ENCODE assay signal across 29 cellular contexts in genomic region chr18:369224-370010, GRCh38.
DNase-seq lines count a peak whose midpoint lies in the region; ATAC-seq, FAIRE-seq and TF ChIP-seq lines count a peak whose summit lies in the region.
"Had no signal": no experiment of that assay in that cellular context is flagged by ENCODE, and none has a peak within 500 bp of the region (broad histone marks: within the 10 kb centered on the region; RNA-seq: fewer than 3 reads in every experiment).

No MANE protein-coding gene starts in this region.

- H3K9me3 Mint-ChIP-seq in astrocyte (ENCODE audit: unreplicated experiment) (peaks cover 2% of the 10 kb centered on the region), mesothelial cell of epicardium (no peaks in the 10 kb centered on the region), Caco-2 (ENCODE audit: unreplicated experiment) (no peaks in the 10 kb centered on the region)
- H3K9me3 Mint-ChIP-seq: CD8-positive, alpha-beta T cell; endodermal cell; neural progenitor cell; T-cell had no signal

- H3K27me3 ChIP-seq in BLaER1 treated with 17β-estradiol and CSF1 and Interleukin-3, amounts not matched to agents 10 nM and 100 nM = no peaks in the 10 kb centered on the region
- H3K27me3 ChIP-seq in astrocyte (ENCODE audit: insufficient read depth, low read length) = no peaks in the 10 kb centered on the region
- no peaks in the 10 kb centered on the region for H3K27me3 ChIP-seq in Caco-2 (replicated peaks; ENCODE audit: control insufficient read depth, insufficient read depth, low read length)
- H3K27me3 ChIP-seq: neural progenitor cell, Peyer's patch, SJCRH30 had no signal

- H3K4me2 ChIP-seq in BLaER1 treated with 17β-estradiol and CSF1 and Interleukin-3, amounts not matched to agents 10 nM and 100 nM = peak overlapping the region; percentile 81 to 92 (median 88)
- no peak overlapping the region for H3K4me2 ChIP-seq in astrocyte (ENCODE audit: low read length)
- H3K4me2 ChIP-seq: KMS-11, neural progenitor cell had no signal

- no peaks in the 10 kb centered on the region for H3K79me2 ChIP-seq in astrocyte (ENCODE audit: insufficient read depth, low read length)

- POLR2A ChIA-PET in Caco-2 (lab: Charles Lee) = no interaction called here

- peaks cover 0 to 22% (median 0%) of the 10 kb centered on the region in 11 experiments; a peak in 3 of 22 replicates for H3K36me3 ChIP-seq in BLaER1 treated with 17β-estradiol and CSF1 and Interleukin-3, amounts not matched to agents 10 nM and 100 nM
- H3K36me3 ChIP-seq in astrocyte (ENCODE audit: insufficient read depth, low read length) (no peaks in the 10 kb centered on the region), Caco-2 (ENCODE audit: control insufficient read depth, insufficient read depth, low read length) (no peaks in the 10 kb centered on the region)
- H3K36me3 ChIP-seq: lower lobe of right lung, neural progenitor cell, Peyer's patch, SJCRH30, thoracic aorta had no signal

- 83 to 84% methylated on average over 11 of the region's 11 CpGs for WGBS in lower leg skin, 2 donors

- FAIRE-seq in astrocyte (lab: Jason Lieb, UNC) = no peak
- FAIRE-seq: HTR-8/SVneo, kidney had no signal

- CTCF ChIA-PET in Caco-2 (lab: Charles Lee) = no interaction called here

- no peak for ATAC-seq in GM21786 (IDR thresholded peaks at IDR 0.05; ENCODE audit: unreplicated experiment)
- ATAC-seq: CD8-positive, alpha-beta T cell; lower lobe of right lung; sciatic nerve; T-cell had no signal

- H4K20me1 ChIP-seq in BLaER1 treated with 17β-estradiol and CSF1 and Interleukin-3, amounts not matched to agents 10 nM and 100 nM = no peaks in the 10 kb centered on the region
- H4K20me1 ChIP-seq in astrocyte (ENCODE audit: insufficient read depth, low read length) = no peaks in the 10 kb centered on the region

- no peak overlapping the region for H3K27ac Mint-ChIP-seq in astrocyte (ENCODE audit: unreplicated experiment)
- H3K27ac Mint-ChIP-seq in mesothelial cell of epicardium = peak overlapping the region; percentile 3
- H3K27ac Mint-ChIP-seq in Caco-2 (ENCODE audit: unreplicated experiment) = no peak overlapping the region
- H3K27ac Mint-ChIP-seq: CD8-positive, alpha-beta T cell; endodermal cell; neural progenitor cell; T-cell had no signal

- intact Hi-C loops in lower leg skin (cut with DNase I; ENCODE audit: low total_unique reads) (no loop called here), Caco-2 (cut with micrococcal nuclease; ENCODE audit: unreplicated experiment) (no loop called here)

- H3K4me3 Mint-ChIP-seq in astrocyte (ENCODE audit: unreplicated experiment) = no peak overlapping the region
- no peak overlapping the region for H3K4me3 Mint-ChIP-seq in mesothelial cell of epicardium
- H3K4me3 Mint-ChIP-seq in Caco-2 (ENCODE audit: unreplicated experiment) = no peak overlapping the region
- H3K4me3 Mint-ChIP-seq: CD8-positive, alpha-beta T cell; endodermal cell; neural progenitor cell; T-cell had no signal

- H3K4me1 ChIP-seq in BLaER1 treated with 17β-estradiol and CSF1 and Interleukin-3, amounts not matched to agents 10 nM and 100 nM = peaks cover 73 to 95% (median 83%) of the 10 kb centered on the region in 10 experiments
- H3K4me1 ChIP-seq in astrocyte (ENCODE audit: insufficient read depth, low read length) = peaks cover 8% of the 10 kb centered on the region
- no peaks in the 10 kb centered on the region; the same call in 1 of the 2 replicates for H3K4me1 ChIP-seq in Caco-2
- H3K4me1 ChIP-seq: SJCRH30 had no signal

- no TSS peak for BruUV-seq in Caco-2 (replicated peaks; lab: Mats Ljungman, UMichigan)

- TF ChIP-seq CTCF in astrocyte (IDR thresholded peaks at IDR 0.05; ENCODE audit: insufficient read depth, low read depth, low read length) (no peak), mesothelial cell of epicardium (IDR thresholded peaks at IDR 0.05; ENCODE audit: unreplicated experiment) (no peak), lower leg skin (IDR thresholded peaks at IDR 0.05) (no peak), Caco-2 (IDR thresholded peaks at IDR 0.05; ENCODE audit: insufficient read depth in 1 of 2, low read depth in 1 of 2, low read length in 1 of 2, severe bottlenecking in 1 of 2, unreplicated experiment in 1 of 2) (no peak)

- no peak overlapping the region for H2AFZ ChIP-seq in astrocyte (ENCODE audit: low read depth, low read length)
- H2AFZ ChIP-seq: neural progenitor cell had no signal

- TF ChIP-seq POLR2A in lower leg skin (IDR thresholded peaks at IDR 0.05) = no peak

- H3K9ac ChIP-seq in BLaER1 treated with 17β-estradiol and CSF1 and Interleukin-3, amounts not matched to agents 10 nM and 100 nM = peak overlapping the region in 3 of 11 experiments; percentile 5 to 27 (median 7); a peak in 1 of 22 replicates
- H3K9ac ChIP-seq in astrocyte (ENCODE audit: low read length) = no peak overlapping the region
- H3K9ac ChIP-seq: KMS-11, neural progenitor cell had no signal

- H3K4me1 Mint-ChIP-seq in astrocyte (ENCODE audit: low read depth, unreplicated experiment) (peaks cover 26% of the 10 kb centered on the region), mesothelial cell of epicardium (peaks cover 64% of the 10 kb centered on the region), Caco-2 (ENCODE audit: low read depth, unreplicated experiment) (peaks cover 12% of the 10 kb centered on the region)
- H3K4me1 Mint-ChIP-seq: T-cell had no signal

- peaks cover 2% of the 10 kb centered on the region for H3K27me3 Mint-ChIP-seq in astrocyte (ENCODE audit: low read depth, unreplicated experiment)
- H3K27me3 Mint-ChIP-seq in mesothelial cell of epicardium (ENCODE audit: low read depth) = no peaks in the 10 kb centered on the region
- no peaks in the 10 kb centered on the region for H3K27me3 Mint-ChIP-seq in Caco-2 (ENCODE audit: insufficient read depth, unreplicated experiment)

- H3K9me3 ChIP-seq in BLaER1 treated with 17β-estradiol and CSF1 and Interleukin-3, amounts not matched to agents 10 nM and 100 nM (replicated peaks in 1 of 11) = 0 out of 22 replicates have a peak, but pooled peaks cover 0 to 5% (median 0%) of the 10 kb centered on the region in 11 experiments
- no peaks in the 10 kb centered on the region for H3K9me3 ChIP-seq in astrocyte (ENCODE audit: insufficient read depth, low read depth, low read length)
- H3K9me3 ChIP-seq in Caco-2 = no peaks in the 10 kb centered on the region
- H3K9me3 ChIP-seq: lower lobe of right lung, Peyer's patch, SJCRH30, thoracic aorta had no signal

- no peaks in the 10 kb centered on the region for H3K36me3 Mint-ChIP-seq in astrocyte (ENCODE audit: low read depth, unreplicated experiment)
- peaks cover 5% of the 10 kb centered on the region for H3K36me3 Mint-ChIP-seq in mesothelial cell of epicardium
- no peaks in the 10 kb centered on the region for H3K36me3 Mint-ChIP-seq in Caco-2 (ENCODE audit: insufficient read depth, unreplicated experiment)
- H3K36me3 Mint-ChIP-seq: CD8-positive, alpha-beta T cell; T-cell had no signal

- H3K4me3 ChIP-seq in BLaER1 treated with 17β-estradiol and CSF1 and Interleukin-3, amounts not matched to agents 10 nM and 100 nM = no peak overlapping the region
- no peak overlapping the region for H3K4me3 ChIP-seq in astrocyte (ENCODE audit: insufficient read depth, low read depth, low read length)
- H3K4me3 ChIP-seq in lower leg skin (ENCODE audit: low read depth, poor library complexity, severe bottlenecking) = no peak overlapping the region
- no peak overlapping the region for H3K4me3 ChIP-seq in Caco-2 (ENCODE audit: low read depth, low read length)
- H3K4me3 ChIP-seq: lower lobe of right lung, neural progenitor cell, Peyer's patch, SJCRH30, thoracic aorta had no signal

- DNase-seq in HCEC 1CT (peak; percentile 62), astrocyte (ENCODE audit: low read depth) (peak; percentile 10), mesothelial cell of epicardium (ENCODE audit: low spot score in 2 of 2, unreplicated experiment in 2 of 2) (no peak), lower leg skin (ENCODE audit: low spot score in 2 of 2) (no peak), Caco-2 (no peak)
- DNase-seq in activated CD4-positive, alpha-beta T cell treated with anti-CD3 and anti-CD28 coated beads for 4 hours = no peak
- DNase-seq: activated CD4-positive, alpha-beta T cell treated with anti-CD3 and anti-CD28 coated beads for 48 hours; activated naive CD4-positive, alpha-beta T cell treated with Interleukin-2 at 50 U/mL for 16 hours; activated T-cell treated with anti-CD3 and anti-CD28 coated beads, Interleukin-2, amount 50 U/mL, for 48 hours; amygdala; CD8-positive, alpha-beta T cell; cortex of kidney; endodermal cell; kidney; lower lobe of right lung; NCI-H146; NCI-H510A treated with DMSO at 0.1 percent for 48 hours; Peyer's patch; SJCRH30; stimulated activated CD4-positive, alpha-beta T cell treated with anti-CD3 and anti-CD28 coated beads, Interleukin-4, amount 100 ng/mL, for 4 hours; stimulated activated naive CD4-positive, alpha-beta T cell treated with Interleukin-2 at 50 U/mL for 16 hours; T-cell had no signal

- H3K27ac ChIP-seq in BLaER1 treated with 17β-estradiol and CSF1 and Interleukin-3, amounts not matched to agents 10 nM and 100 nM = peak overlapping the region; percentile 12 to 98 (median 94); a peak in 18 of 22 replicates
- H3K27ac ChIP-seq in astrocyte (ENCODE audit: low read depth, low read length) = no peak overlapping the region
- H3K27ac ChIP-seq: KMS-11, lower lobe of right lung, neural progenitor cell, Peyer's patch, SJCRH30, thoracic aorta had no signal

Comparison
In these comparisons a context has a peak if more than half of its experiments do, and no peak if none do; other contexts are left out.
1. DNase-seq: peak in HCEC 1CT (single experiment) and astrocyte (single experiment); none in mesothelial cell of epicardium (0 of 2), lower leg skin (0 of 2), Caco-2 (0 of 2) and activated CD4-positive, alpha-beta T cell treated with anti-CD3 and anti-CD28 coated beads for 4 hours (0 of 2).